In genomic region chr5:181199881-181200282, GRCh38 we compare ENCODE assay signal across 30 cellular contexts. TPM values are rescaled to one million over a fixed set of nuclear protein-coding genes. Genes with fewer than 3 reads are reported as not detected.
"Had no signal": no experiment of that assay in that cellular context is flagged by ENCODE, and none has a peak within 500 bp of the region (broad histone marks: within the 10 kb centered on the region; RNA-seq: fewer than 3 reads in every experiment).

No MANE protein-coding gene starts in this region.

- H3K9me3 ChIP-seq: esophagus squamous epithelium, lower lobe of right lung, prostate gland, right atrium auricular region, stomach, suprapubic skin, vagina had no signal

- H3K4me3 ChIP-seq: coronary artery, esophagus squamous epithelium, lower lobe of right lung, prostate gland, right atrium auricular region, stomach, suprapubic skin, vagina had no signal

- H3K27me3 ChIP-seq: esophagus squamous epithelium, right atrium auricular region, suprapubic skin, vagina had no signal

- H3K27ac ChIP-seq: coronary artery, esophagus squamous epithelium, lower lobe of right lung, prostate gland, right atrium auricular region, stomach, suprapubic skin, vagina had no signal

- H3K4me3 Mint-ChIP-seq: activated CD4-positive, alpha-beta T cell treated with anti-CD3 and anti-CD28 coated beads for 36 hours; activated naive CD8-positive, alpha-beta T cell treated with anti-CD3 and anti-CD28 coated beads for 36 hours; activated T-cell treated with anti-CD3 and anti-CD28 coated beads, Interleukin-2, amount 50 U/mL, for 24 hours; type B pancreatic cell; WTC11 had no signal

- H3K9me3 Mint-ChIP-seq: activated naive CD8-positive, alpha-beta T cell treated with anti-CD3 and anti-CD28 coated beads for 36 hours; activated T-cell treated with anti-CD3 and anti-CD28 coated beads, Interleukin-2, amount 50 U/mL, for 24 hours; activated T-helper 2 cell treated with anti-CD3 and anti-CD28 coated beads, Interferon-gamma antibody, Interleukin-2, Interleukin-4, amounts not matched to agents 10 μg/mL and 5 μg/mL and 100 μg/mL, durations not matched to agents 14 hours and 24 hours and 36 hours; naive B cell; type B pancreatic cell; WTC11 had no signal

- H3K4me1 ChIP-seq: prostate gland had no signal

- DNase-seq: activated CD4-positive, alpha-beta T cell treated with anti-CD3 and anti-CD28 coated beads for 36 hours; activated CD4-positive, alpha-beta T cell treated with anti-CD3 and anti-CD28 coated beads, Interleukin-2, amount 50 U/mL, for 4 hours; activated CD8-positive, alpha-beta memory T cell treated with anti-CD3 and anti-CD28 coated beads for 24 hours; activated CD8-positive, alpha-beta memory T cell treated with anti-CD3 and anti-CD28 coated beads, Interleukin-2, amount 50 U/mL, for 4 hours; activated naive CD4-positive, alpha-beta T cell treated with Interleukin-2 at 50 U/mL for 16 hours; activated naive CD8-positive, alpha-beta T cell treated with anti-CD3 and anti-CD28 coated beads for 36 hours; activated T-cell treated with anti-CD3 and anti-CD28 coated beads, Interleukin-2, amount 50 U/mL, for 24 hours; amniotic stem cell; cerebellar nuclear complex; esophagus squamous epithelium; lower lobe of right lung; naive B cell; stimulated activated CD4-positive, alpha-beta T cell treated with anti-CD3 and anti-CD28 coated beads, Interleukin-1b, Interleukin-23, amount 100 ng/mL, for 48 hours; stomach; T-helper 9 cell had no signal

- ATAC-seq: activated CD4-positive, alpha-beta T cell treated with anti-CD3 and anti-CD28 coated beads for 36 hours; lower lobe of right lung; WTC11 had no signal

- H3K4me1 Mint-ChIP-seq: activated naive CD8-positive, alpha-beta T cell treated with anti-CD3 and anti-CD28 coated beads for 36 hours had no signal

- H3K36me3 Mint-ChIP-seq: activated naive CD8-positive, alpha-beta T cell treated with anti-CD3 and anti-CD28 coated beads for 36 hours; naive B cell; type B pancreatic cell; WTC11 had no signal

- H3K36me3 ChIP-seq: lower lobe of right lung, prostate gland, right atrium auricular region, stomach, vagina had no signal

- FAIRE-seq: keratinocyte had no signal

- H3K27ac Mint-ChIP-seq: activated CD4-positive, alpha-beta T cell treated with anti-CD3 and anti-CD28 coated beads for 36 hours; activated naive CD8-positive, alpha-beta T cell treated with anti-CD3 and anti-CD28 coated beads for 36 hours; activated T-cell treated with anti-CD3 and anti-CD28 coated beads, Interleukin-2, amount 50 U/mL, for 24 hours; activated T-helper 2 cell treated with anti-CD3 and anti-CD28 coated beads, Interferon-gamma antibody, Interleukin-2, Interleukin-4, amounts not matched to agents 10 μg/mL and 5 μg/mL and 100 μg/mL, durations not matched to agents 14 hours and 24 hours and 36 hours; WTC11 had no signal

RNA-seq across cellular contexts. Expression of gene OR2V2, which starts 52.5 kb away (rescaled TPM):
- total RNA-seq: activated CD4-positive, alpha-beta T cell treated with anti-CD3 and anti-CD28 coated beads for 36 hours; activated naive CD8-positive, alpha-beta T cell treated with anti-CD3 and anti-CD28 coated beads for 36 hours; activated T-helper 2 cell treated with anti-CD3 and anti-CD28 coated beads, Interferon-gamma antibody, Interleukin-2, Interleukin-4, amounts not matched to agents 10 μg/mL and 5 μg/mL and 100 μg/mL, durations not matched to agents 14 hours and 24 hours and 36 hours; esophagus squamous epithelium; lower lobe of right lung; mesenteric fat pad; mucosa of gallbladder; omental fat pad; prostate gland; right atrium auricular region; skeletal muscle tissue; stomach; suprapubic skin; T-helper 1 cell treated with Interleukin-12 subunit alpha and Interleukin-12 subunit beta and Interleukin-4 antibody, amounts not matched to agents 30 ng/mL and 1 ng/mL, for 36 hours; vagina; WTC11 had no signal
- polyA plus RNA-seq: keratinocyte, neural cell, stomach had no signal
